ENCODE assay signal across 16 cellular contexts in the genomic region with DNA sequence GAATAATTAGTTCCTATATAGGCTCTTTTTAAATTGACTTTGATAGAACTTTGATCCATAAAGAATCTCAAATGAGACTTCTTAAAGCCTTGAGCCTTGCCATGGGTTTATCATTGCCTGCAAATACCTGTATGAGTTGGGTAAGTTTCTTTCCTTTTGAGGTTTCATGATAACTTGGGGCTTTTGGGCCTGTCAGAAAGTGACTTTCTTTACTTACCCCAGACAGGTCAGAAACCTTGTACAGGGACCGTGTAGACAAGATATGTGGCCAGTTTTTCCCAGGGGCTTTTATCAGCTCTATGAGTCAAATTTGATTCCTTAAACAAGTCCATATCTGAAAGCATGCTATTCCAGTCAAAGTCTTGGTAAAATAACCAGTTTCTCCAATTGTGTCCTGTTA.
DNase-seq lines count a peak whose midpoint lies in the region; ATAC-seq lines count a peak whose summit lies in the region.
"Had no signal": no experiment of that assay in that cellular context is flagged by ENCODE, and none has a peak within 500 bp of the region (broad histone marks: within the 10 kb centered on the region; RNA-seq: fewer than 3 reads in every experiment).

No MANE protein-coding gene starts in this region.

- peak; percentile 46 for ATAC-seq in GM18498 (IDR thresholded peaks at IDR 0.05; ENCODE audit: unreplicated experiment)
- peak; percentile 71 for ATAC-seq in GM19372 (IDR thresholded peaks at IDR 0.05; ENCODE audit: low read depth, unreplicated experiment)
- peak; percentile 51 for ATAC-seq in HG02884 (IDR thresholded peaks at IDR 0.05; ENCODE audit: unreplicated experiment)
- peak; percentile 35 for ATAC-seq in HG03558 (IDR thresholded peaks at IDR 0.05; ENCODE audit: extremely low read depth, unreplicated experiment)
- ATAC-seq: CD8-positive, alpha-beta T cell had no signal

- DNase-seq in activated CD8-positive, alpha-beta memory T cell treated with anti-CD3 and anti-CD28 coated beads for 24 hours: no peak
- DNase-seq in NCI-H128 (lab: John Stamatoyannopoulos, UW; ENCODE audit: unreplicated experiment): no peak
- DNase-seq in stimulated activated CD4-positive, alpha-beta T cell treated with anti-CD3 and anti-CD28 coated beads, Interleukin-4, amount 100 ng/mL, for 4 hours: no peak
- no peak for DNase-seq in iPS-NIHi11 (ENCODE audit: low spot score)
- DNase-seq: CD8-positive, alpha-beta T cell; central memory CD4-positive, alpha-beta T cell; effector CD8-positive, alpha-beta T cell; left ventricle myocardium superior; NCI-H345; sigmoid colon; T-helper 1 cell; WERI-Rb-1 had no signal
